19 cellular contexts compared by ENCODE assay signal in the genomic region with DNA sequence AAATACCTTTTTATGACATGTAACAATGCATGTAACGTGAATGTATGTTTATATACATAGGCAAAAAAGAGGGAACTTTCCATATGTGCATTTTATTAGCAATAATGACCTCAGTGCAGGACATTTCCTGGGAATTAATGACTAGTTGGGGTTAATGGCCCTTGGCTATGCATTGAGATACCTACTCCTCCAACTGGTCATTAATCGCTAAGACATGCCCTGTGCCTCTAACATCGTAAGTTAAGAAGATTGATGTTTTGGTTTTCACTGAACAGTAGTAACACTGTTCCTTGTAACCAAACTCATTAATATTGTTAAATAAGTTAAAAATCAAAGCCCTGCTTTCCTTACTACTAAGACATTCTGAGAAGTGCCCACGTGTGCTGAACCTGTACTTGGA.
"Had no signal": no experiment of that assay in that cellular context is flagged by ENCODE, and none has a peak within 500 bp of the region (broad histone marks: within the 10 kb centered on the region; RNA-seq: fewer than 3 reads in every experiment).

No MANE protein-coding gene starts in this region.

- ATAC-seq: Panc1, PC-3 had no signal

- H3K27ac ChIP-seq: RWPE1 had no signal

- DNase-seq: Karpas-422, KBM-7, MM.1S, NCI-H1092 treated with DMSO at 0.1 percent for 48 hours, NCI-H1436, NCI-H187, NCI-H2029, NCI-H2081 treated with DMSO at 0.1 percent for 48 hours, NCI-H2171, NCI-H226, NCI-H446, NCI-H510A, NCI-H524 treated with DMSO at 0.1 percent for 48 hours, NCI-H774, PC-3, SHP77, SW 1271 had no signal
